20 cellular contexts compared by ENCODE assay signal in the genomic region with DNA sequence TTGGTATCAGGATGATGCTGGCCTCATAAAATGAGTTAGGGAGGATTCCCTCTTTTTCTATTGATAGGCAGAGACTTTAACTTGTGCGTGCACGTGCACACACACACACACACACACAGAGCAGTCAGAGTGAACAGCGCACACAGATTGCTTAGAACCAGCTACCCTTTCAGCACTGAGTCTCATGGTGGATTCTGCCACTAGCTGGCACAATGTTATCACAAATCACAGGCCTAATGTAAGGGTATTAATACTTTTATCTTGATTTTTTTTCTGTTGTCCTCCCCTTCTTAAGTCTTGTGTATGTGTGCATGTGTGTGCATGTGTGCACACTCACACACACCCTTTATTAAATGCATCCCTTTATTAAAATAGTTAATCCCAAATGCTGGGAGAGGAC. TPM values are rescaled to one million over a fixed set of nuclear protein-coding genes. Genes with fewer than 3 reads are reported as not detected.
A peak's percentile ranks its signal among the peaks of the same experiment; 100 is the strongest.
DNase-seq lines count a peak whose midpoint lies in the region; ATAC-seq and TF ChIP-seq lines count a peak whose summit lies in the region.
"Had no signal": no experiment of that assay in that cellular context is flagged by ENCODE, and none has a peak within 500 bp of the region (broad histone marks: within the 10 kb centered on the region; RNA-seq: fewer than 3 reads in every experiment).

No MANE protein-coding gene starts in this region.

- H3K4me3 ChIP-seq in HUES48 (ENCODE audit: low read depth, low read length), result no peak overlapping the region
- no peak overlapping the region for H3K4me3 ChIP-seq in neural progenitor cell
- H3K4me3 ChIP-seq: dorsolateral prefrontal cortex, left lung, mucosa of descending colon, SK-N-MC, uterus had no signal

- DNase-seq in activated naive CD4-positive, alpha-beta T cell treated with anti-CD3 and anti-CD28 coated beads, Interleukin-2, amount 10 ng/mL, durations not matched to agents 7 days and 5 days, result no peak
- DNase-seq in activated naive CD8-positive, alpha-beta T cell treated with anti-CD3 and anti-CD28 coated beads, Interleukin-2, amount 10 ng/mL, durations not matched to agents 7 days and 5 days, result no peak
- DNase-seq in neural progenitor cell (ENCODE audit: low spot score), result no peak
- DNase-seq in kidney glomerular epithelial cell (lab: John Stamatoyannopoulos, UW), result no peak
- DNase-seq in SHP77 (lab: John Stamatoyannopoulos, UW), result no peak
- DNase-seq: activated CD4-positive, alpha-beta T cell treated with anti-CD3 and anti-CD28 coated beads for 4 hours; activated CD8-positive, alpha-beta memory T cell treated with anti-CD3 and anti-CD28 coated beads, Interleukin-2, amount 50 U/mL, for 48 hours; CD8-positive, alpha-beta memory T cell; dorsolateral prefrontal cortex; HCEC 1CT; KBM-7; left lung; mucosa of descending colon; NCI-H526; uterus had no signal

- no peak overlapping the region for H3K4me3 Mint-ChIP-seq in activated naive CD4-positive, alpha-beta T cell treated with anti-CD3 and anti-CD28 coated beads, Interleukin-2, amount 50 U/mL, for 24 hours
- H3K4me3 Mint-ChIP-seq in activated naive CD4-positive, alpha-beta T cell treated with anti-CD3 and anti-CD28 coated beads, Interleukin-2, amount 10 ng/mL, durations not matched to agents 7 days and 5 days, result no peak overlapping the region
- no peak overlapping the region for H3K4me3 Mint-ChIP-seq in activated naive CD8-positive, alpha-beta T cell treated with anti-CD3 and anti-CD28 coated beads, Interleukin-2, amount 10 ng/mL, durations not matched to agents 7 days and 5 days
- H3K4me3 Mint-ChIP-seq in neural progenitor cell, result peak overlapping the region; percentile 38
- H3K4me3 Mint-ChIP-seq: CD8-positive, alpha-beta memory T cell had no signal

- TF ChIP-seq CTCF in neural progenitor cell (IDR thresholded peaks at IDR 0.05), result no peak

- POLR2A ChIA-PET in activated naive CD8-positive, alpha-beta T cell treated with anti-CD3 and anti-CD28 coated beads, Interleukin-2, amount 10 ng/mL, durations not matched to agents 7 days and 5 days (lab: Charles Lee), result interaction anchor here (1.4 to 1.9 kb wide), 3 partner anchors 7 to 38 kb away, joined by 3 to 7 read pairs (median 6); no protein-coding TSS in a partner anchor

- peak overlapping the region; percentile 66 for H3K27ac Mint-ChIP-seq in activated naive CD4-positive, alpha-beta T cell treated with anti-CD3 and anti-CD28 coated beads, Interleukin-2, amount 50 U/mL, for 24 hours
- no peak overlapping the region for H3K27ac Mint-ChIP-seq in activated naive CD4-positive, alpha-beta T cell treated with anti-CD3 and anti-CD28 coated beads, Interleukin-2, amount 10 ng/mL, durations not matched to agents 7 days and 5 days
- peak overlapping the region; percentile 71 for H3K27ac Mint-ChIP-seq in activated naive CD8-positive, alpha-beta T cell treated with anti-CD3 and anti-CD28 coated beads, Interleukin-2, amount 10 ng/mL, durations not matched to agents 7 days and 5 days
- peak overlapping the region; percentile 89 for H3K27ac Mint-ChIP-seq in neural progenitor cell

- H3K36me3 ChIP-seq in HUES48 (ENCODE audit: control insufficient read depth, insufficient read depth, low read length) (no peaks in the 10 kb centered on the region), neural progenitor cell (no peaks in the 10 kb centered on the region)
- H3K36me3 ChIP-seq: left lung, uterus had no signal

- H2AFZ ChIP-seq in neural progenitor cell (replicated peaks), result no peak overlapping the region

- ATAC-seq in activated naive CD8-positive, alpha-beta T cell treated with anti-CD3 and anti-CD28 coated beads, Interleukin-2, amount 10 ng/mL, durations not matched to agents 7 days and 5 days (ENCODE audit: low read depth), result peak; percentile 25
- no peak for ATAC-seq in HG03457 (IDR thresholded peaks at IDR 0.05; ENCODE audit: unreplicated experiment)
- ATAC-seq: esophagus mucosa, left lung, mucosa of descending colon had no signal

- peaks cover 57% of the 10 kb centered on the region for H3K4me1 Mint-ChIP-seq in activated naive CD4-positive, alpha-beta T cell treated with anti-CD3 and anti-CD28 coated beads, Interleukin-2, amount 50 U/mL, for 24 hours
- H3K4me1 Mint-ChIP-seq in activated naive CD4-positive, alpha-beta T cell treated with anti-CD3 and anti-CD28 coated beads, Interleukin-2, amount 10 ng/mL, durations not matched to agents 7 days and 5 days, result peaks cover 39% of the 10 kb centered on the region
- peaks cover 36% of the 10 kb centered on the region for H3K4me1 Mint-ChIP-seq in activated naive CD8-positive, alpha-beta T cell treated with anti-CD3 and anti-CD28 coated beads, Interleukin-2, amount 10 ng/mL, durations not matched to agents 7 days and 5 days
- H3K4me1 Mint-ChIP-seq in neural progenitor cell, result peaks cover 30% of the 10 kb centered on the region

- H3K9me3 Mint-ChIP-seq in activated naive CD4-positive, alpha-beta T cell treated with anti-CD3 and anti-CD28 coated beads, Interleukin-2, amount 50 U/mL, for 24 hours, result no peaks in the 10 kb centered on the region
- peaks cover 2% of the 10 kb centered on the region for H3K9me3 Mint-ChIP-seq in activated naive CD4-positive, alpha-beta T cell treated with anti-CD3 and anti-CD28 coated beads, Interleukin-2, amount 10 ng/mL, durations not matched to agents 7 days and 5 days
- no peaks in the 10 kb centered on the region for H3K9me3 Mint-ChIP-seq in activated naive CD8-positive, alpha-beta T cell treated with anti-CD3 and anti-CD28 coated beads, Interleukin-2, amount 10 ng/mL, durations not matched to agents 7 days and 5 days
- H3K9me3 Mint-ChIP-seq in neural progenitor cell, result peaks cover 2% of the 10 kb centered on the region
- H3K9me3 Mint-ChIP-seq: CD8-positive, alpha-beta memory T cell had no signal

- peaks cover 5% of the 10 kb centered on the region for H4K20me1 ChIP-seq in neural progenitor cell (ENCODE audit: low read depth)

- peak overlapping the region; percentile 33 for H3K4me2 ChIP-seq in neural progenitor cell

- H3K4me1 ChIP-seq in HUES48 (ENCODE audit: control insufficient read depth, insufficient read depth, low read length) (0 out of 2 replicates have a peak, but pooled peaks cover 3% of the 10 kb centered on the region), neural progenitor cell (peaks cover 9% of the 10 kb centered on the region)
- H3K4me1 ChIP-seq: left lung had no signal

- H3K27me3 ChIP-seq in HUES48 (ENCODE audit: control insufficient read depth, insufficient read depth, low read length) (no peaks in the 10 kb centered on the region), neural progenitor cell (peaks cover 9% of the 10 kb centered on the region)
- H3K27me3 ChIP-seq: dorsolateral prefrontal cortex, left lung, uterus had no signal

- no peaks in the 10 kb centered on the region for H3K79me2 ChIP-seq in neural progenitor cell (ENCODE audit: low read depth)

- CTCF ChIA-PET in activated naive CD4-positive, alpha-beta T cell treated with anti-CD3 and anti-CD28 coated beads, Interleukin-2, amount 10 ng/mL, durations not matched to agents 7 days and 5 days (lab: Charles Lee), result interaction anchor here (0.5 to 4.4 kb wide), 4 partner anchors 13 to 530 kb away, joined by 3 to 26 read pairs (median 8); no protein-coding TSS in a partner anchor

- H3K27ac ChIP-seq in HUES48 (ENCODE audit: low read depth, low read length), result peak overlapping the region; percentile 42
- peak overlapping the region; percentile 66 for H3K27ac ChIP-seq in neural progenitor cell
- H3K27ac ChIP-seq: dorsolateral prefrontal cortex, left lung, SK-N-MC, uterus had no signal

- H3K27me3 Mint-ChIP-seq in activated naive CD4-positive, alpha-beta T cell treated with anti-CD3 and anti-CD28 coated beads, Interleukin-2, amount 50 U/mL, for 24 hours, result no peaks in the 10 kb centered on the region
- no peaks in the 10 kb centered on the region for H3K27me3 Mint-ChIP-seq in activated naive CD4-positive, alpha-beta T cell treated with anti-CD3 and anti-CD28 coated beads, Interleukin-2, amount 10 ng/mL, durations not matched to agents 7 days and 5 days
- H3K27me3 Mint-ChIP-seq in activated naive CD8-positive, alpha-beta T cell treated with anti-CD3 and anti-CD28 coated beads, Interleukin-2, amount 10 ng/mL, durations not matched to agents 7 days and 5 days, result no peaks in the 10 kb centered on the region
- no peaks in the 10 kb centered on the region for H3K27me3 Mint-ChIP-seq in neural progenitor cell (ENCODE audit: insufficient read depth, low read depth)

- no peak overlapping the region for H3K9ac ChIP-seq in HUES48 (ENCODE audit: low read depth, low read length)
- no peak overlapping the region for H3K9ac ChIP-seq in neural progenitor cell

- peaks cover 15% of the 10 kb centered on the region for H3F3A ChIP-seq in neural progenitor cell (ENCODE audit: low read depth)

- peaks cover 16% of the 10 kb centered on the region for H3K36me3 Mint-ChIP-seq in activated naive CD4-positive, alpha-beta T cell treated with anti-CD3 and anti-CD28 coated beads, Interleukin-2, amount 50 U/mL, for 24 hours
- peaks cover 34% of the 10 kb centered on the region for H3K36me3 Mint-ChIP-seq in activated naive CD4-positive, alpha-beta T cell treated with anti-CD3 and anti-CD28 coated beads, Interleukin-2, amount 10 ng/mL, durations not matched to agents 7 days and 5 days
- peaks cover 23% of the 10 kb centered on the region for H3K36me3 Mint-ChIP-seq in activated naive CD8-positive, alpha-beta T cell treated with anti-CD3 and anti-CD28 coated beads, Interleukin-2, amount 10 ng/mL, durations not matched to agents 7 days and 5 days
- peaks cover 13% of the 10 kb centered on the region for H3K36me3 Mint-ChIP-seq in neural progenitor cell

- H3K9me3 ChIP-seq in HUES48 (ENCODE audit: control insufficient read depth, insufficient read depth, low read length) (no peaks in the 10 kb centered on the region), neural progenitor cell (ENCODE audit: low read depth) (no peaks in the 10 kb centered on the region)
- H3K9me3 ChIP-seq: left lung, mucosa of descending colon, uterus had no signal

RNA-seq across cellular contexts. Expression of a gene that starts 53.2 kb away (rescaled TPM):
- 10 to 100 TPM; 45.3 to 46.6 TPM for total RNA-seq in activated naive CD8-positive, alpha-beta T cell treated with anti-CD3 and anti-CD28 coated beads, Interleukin-2, amount 10 ng/mL, durations not matched to agents 7 days and 5 days
- total RNA-seq in neural progenitor cell (ENCODE audit: low replicate concordance), result 37.2 and 49.9 TPM in 2 replicates
